Comparison of ENCODE assay signal across 1 cellular context in genomic region chr7:26508481-26508880, GRCh38.
TF ChIP-seq lines count a peak whose summit lies in the region.

No MANE protein-coding gene starts in this region.

TF ChIP-seq in GM23338, 12 proteins besides CTCF, POLR2A, EP300 and RAD21 (continued from another document):
- TF ChIP-seq ETS1 (IDR thresholded peaks at IDR 0.05) (no peak), STAT1 (IDR thresholded peaks at IDR 0.05; ENCODE audit: unreplicated experiment) (no peak), CREB1 (CRISPR knock-in tag; IDR thresholded peaks at IDR 0.05; ENCODE audit: low read depth) (no peak), ZNF331 (CRISPR knock-in tag; IDR thresholded peaks at IDR 0.05; ENCODE audit: low read depth) (no peak), ZNF114 (CRISPR knock-in tag; IDR thresholded peaks at IDR 0.05) (no peak)
